Comparison of ENCODE assay signal across 17 cellular contexts in the genomic region with DNA sequence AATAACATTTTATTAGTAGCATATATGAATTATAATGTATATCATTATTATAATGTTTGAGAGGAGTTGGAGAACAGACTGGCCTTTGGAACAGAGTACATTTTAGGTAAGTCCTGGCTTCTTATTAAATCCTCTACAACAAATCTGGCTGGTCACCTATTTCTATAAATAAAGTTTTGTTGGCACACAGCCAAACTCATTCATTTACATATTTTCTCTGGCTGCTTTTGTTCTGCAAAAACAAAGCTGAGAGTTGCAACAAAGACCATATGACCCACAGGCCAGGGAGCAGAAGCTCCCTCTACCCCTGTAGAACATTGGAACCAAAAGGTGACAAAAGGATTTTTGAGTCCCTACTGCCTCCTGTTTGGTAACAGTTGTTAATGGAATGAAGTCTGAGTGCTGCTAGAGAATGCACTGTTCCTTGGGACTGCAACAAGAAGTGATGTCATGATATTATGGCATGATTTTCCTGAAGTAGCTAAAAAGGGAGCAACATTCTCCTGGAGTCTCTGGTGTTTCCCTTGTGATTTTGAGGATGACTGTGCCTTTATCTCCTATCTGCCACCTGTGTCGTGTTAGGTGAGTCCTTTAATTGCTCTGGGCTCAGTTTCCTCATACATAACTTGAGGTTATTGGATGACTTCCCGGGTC. TPM values are rescaled to one million over a fixed set of nuclear protein-coding genes. Genes with fewer than 3 reads are reported as not detected.
"Had no signal": no experiment of that assay in that cellular context is flagged by ENCODE, and none has a peak within 500 bp of the region (broad histone marks: within the 10 kb centered on the region; RNA-seq: fewer than 3 reads in every experiment).

No MANE protein-coding gene starts in this region.

- H3K4me1 ChIP-seq: body of pancreas, right atrium auricular region, tibial artery, uterus had no signal

- DNase-seq: activated CD4-positive, alpha-beta T cell treated with anti-CD3 and anti-CD28 coated beads, Interleukin-2, amount 10 ng/mL, durations not matched to agents 24 days and 14 days; activated CD8-positive, alpha-beta memory T cell treated with anti-CD3 and anti-CD28 coated beads for 24 hours; activated naive CD4-positive, alpha-beta T cell treated with anti-CD3 and anti-CD28 coated beads, Interleukin-2, amount 10 ng/mL, durations not matched to agents 7 days and 5 days; body of pancreas; cerebellar nuclear complex; erythroblast; hypothalamus; immature natural killer cell; left colon; naive thymus-derived CD4-positive, alpha-beta T cell; tibial artery; uterus had no signal

- H3K9me3 ChIP-seq: body of pancreas, neutrophil, right atrium auricular region, tibial artery, uterus had no signal

- H3K4me3 ChIP-seq: body of pancreas, lung, right atrium auricular region, tibial artery, uterus had no signal

- H3K36me3 ChIP-seq: neutrophil, right atrium auricular region, tibial artery, uterus had no signal

- ATAC-seq: activated T-helper 17 cell treated with anti-CD3 and anti-CD28 coated beads, Interleukin-2, amount 50 U/mL, for 72 hours; body of pancreas; left colon; naive thymus-derived CD4-positive, alpha-beta T cell; stimulated activated memory B cell treated with anti-CD40 and anti-IgM and Interleukin-4, amounts not matched to agents 10 μg/mL and 1 μg/mL and 100 μg/mL, for 72 hours had no signal

- H3K27ac ChIP-seq: body of pancreas, neutrophil, right atrium auricular region, tibial artery, uterus had no signal

- H3K27me3 ChIP-seq: body of pancreas, right atrium auricular region, uterus had no signal

RNA-seq across cellular contexts. Expression of a gene that starts 22.0 kb away (rescaled TPM):
- total RNA-seq: activated CD4-positive, alpha-beta T cell treated with anti-CD3 and anti-CD28 coated beads, Interleukin-2, amount 10 ng/mL, durations not matched to agents 24 days and 14 days; activated T-helper 17 cell treated with anti-CD3 and anti-CD28 coated beads, Interleukin-2, amount 50 U/mL, for 72 hours; body of pancreas; left colon; lung; naive thymus-derived CD4-positive, alpha-beta T cell; right atrium auricular region; uterus had no signal
- polyA plus RNA-seq: immature natural killer cell; lung; naive thymus-derived CD4-positive, alpha-beta T cell had no signal
